8 cellular contexts compared by ENCODE assay signal in genomic region chr6:82246370-82246769, GRCh38. TPM values are rescaled to one million over a fixed set of nuclear protein-coding genes. Genes with fewer than 3 reads are reported as not detected.
DNase-seq lines count a peak whose midpoint lies in the region; TF ChIP-seq lines count a peak whose summit lies in the region.

No MANE protein-coding gene starts in this region.

- intact Hi-C loops in breast epithelium (cut with DNase I; ENCODE audit: low total_unique reads): no loop called here

- TF ChIP-seq POLR2A in breast epithelium (IDR thresholded peaks at IDR 0.05): no peak

- DNase-seq in breast epithelium (ENCODE audit: low spot score in 2 of 2): no peak
- no peak for DNase-seq in ureter (ENCODE audit: low spot score)
- no peak for DNase-seq in NCI-H1048 (lab: John Stamatoyannopoulos, UW)
- DNase-seq in effector CD8-positive, alpha-beta T cell (lab: John Stamatoyannopoulos, UW): no peak
- DNase-seq in stimulated activated CD4-positive, alpha-beta T cell treated with anti-CD3 and anti-CD28 coated beads, Interleukin-1b, Interleukin-23, amount 100 ng/mL, for 48 hours: no peak

- H3K9me3 ChIP-seq in HUES6 (ENCODE audit: control insufficient read depth, insufficient read depth, low read depth, low read length) (0 out of 2 replicates have a peak, but pooled peaks cover 2% of the 10 kb centered on the region), breast epithelium (no peaks in the 10 kb centered on the region), mucosa of stomach (ENCODE audit: control insufficient read depth, low read length) (no peaks in the 10 kb centered on the region)

- peaks cover 11% of the 10 kb centered on the region for H3K36me3 ChIP-seq in HUES6 (ENCODE audit: control insufficient read depth, insufficient read depth, low read length)
- no peaks in the 10 kb centered on the region for H3K36me3 ChIP-seq in breast epithelium
- peaks cover 4% of the 10 kb centered on the region for H3K36me3 ChIP-seq in mucosa of stomach (ENCODE audit: control insufficient read depth, insufficient read depth, low read length)

- H3K9ac ChIP-seq in HUES6 (ENCODE audit: low read length) (peak overlapping the region; percentile 97), mucosa of stomach (ENCODE audit: low read length) (peak overlapping the region; percentile 98)

- H3K4me1 ChIP-seq in HUES6 (ENCODE audit: control insufficient read depth, insufficient read depth, low read length) (peaks cover 9% of the 10 kb centered on the region), breast epithelium (no peaks in the 10 kb centered on the region), mucosa of stomach (ENCODE audit: control insufficient read depth, insufficient read depth, low read length) (peaks cover 40% of the 10 kb centered on the region)

- TF ChIP-seq CTCF in 22Rv1 (IDR thresholded peaks at IDR 0.05): no peak
- no peak for TF ChIP-seq CTCF in breast epithelium (IDR thresholded peaks at IDR 0.05)

- peak overlapping the region; percentile 72 for H3K4me3 ChIP-seq in HUES6 (ENCODE audit: low read depth, low read length)
- peak overlapping the region; percentile 88 to 94 (median 90) for H3K4me3 ChIP-seq in breast epithelium
- H3K4me3 ChIP-seq in mucosa of stomach (ENCODE audit: low read length): peak overlapping the region; percentile 52

- H3K27me3 ChIP-seq in HUES6 (ENCODE audit: control insufficient read depth, insufficient read depth, low read length) (no peaks in the 10 kb centered on the region), breast epithelium (no peaks in the 10 kb centered on the region), mucosa of stomach (ENCODE audit: control insufficient read depth, insufficient read depth, low read length) (no peaks in the 10 kb centered on the region)

- H3K27ac ChIP-seq in 22Rv1 (peak overlapping the region; percentile 87), HUES6 (ENCODE audit: low read depth, low read length) (peak overlapping the region; percentile 96; the same call in 1 of the 2 replicates), breast epithelium (peak overlapping the region; percentile 97)

RNA-seq across cellular contexts. Expression of gene IBTK, which starts 1.2 kb away (rescaled TPM):
- total RNA-seq in breast epithelium (10 to 100 TPM; 25.6 to 41.1 (median 33.4) TPM), ureter (40.6 TPM)
